21 cellular contexts compared by ENCODE assay signal in genomic region chr2:205751621-205752031, GRCh38.
A peak's percentile ranks its signal among the peaks of the same experiment; 100 is the strongest.
DNase-seq lines count a peak whose midpoint lies in the region; ATAC-seq, FAIRE-seq and TF ChIP-seq lines count a peak whose summit lies in the region.
"Had no signal": no experiment of that assay in that cellular context is flagged by ENCODE, and none has a peak within 500 bp of the region (broad histone marks: within the 10 kb centered on the region; RNA-seq: fewer than 3 reads in every experiment).

No MANE protein-coding gene starts in this region.

- H3K27me3 Mint-ChIP-seq in CD8-positive, alpha-beta memory T cell, result peaks cover 17 to 43% of the 10 kb centered on the region in 2 donors

- no peak for FAIRE-seq in bronchial epithelial cell (lab: Jason Lieb, UNC)
- FAIRE-seq: colon, endothelial cell of umbilical vein, GM12878 had no signal

- DNase-seq in MV-4-11 (lab: John Stamatoyannopoulos, UW) (peak; percentile 43), bronchial epithelial cell (ENCODE audit: low read depth) (peak; percentile 60), mesenteric fat pad (ENCODE audit: low spot score) (peak; percentile 30), tibial nerve (ENCODE audit: low spot score in 2 of 2) (no peak), gastrocnemius medialis (no peak), BE2C (no peak)
- DNase-seq in CD8-positive, alpha-beta memory T cell, result no peak
- DNase-seq: activated CD4-positive, alpha-beta T cell treated with anti-CD3 and anti-CD28 coated beads, Interleukin-2, amount 10 ng/mL, durations not matched to agents 24 days and 14 days; activated CD8-positive, alpha-beta memory T cell treated with anti-CD3 and anti-CD28 coated beads, Interleukin-2, amount 50 U/mL, for 48 hours; GDM1; MM.1S; NCI-H1930; NCI-H524; OCI-M1; retina; stimulated activated naive CD8-positive, alpha-beta T cell treated with anti-CD3 and anti-CD28 coated beads, Interleukin-15, amount 100 ng/mL, for 72 hours had no signal

- no peak overlapping the region for H3K27ac Mint-ChIP-seq in CD8-positive, alpha-beta memory T cell
- H3K27ac Mint-ChIP-seq: activated CD4-positive, alpha-beta T cell treated with anti-CD3 and anti-CD28 coated beads, Interleukin-2, amount 10 ng/mL, durations not matched to agents 24 days and 14 days; stimulated activated naive CD8-positive, alpha-beta T cell treated with anti-CD3 and anti-CD28 coated beads, Interleukin-15, amount 100 ng/mL, for 72 hours had no signal

- intact Hi-C loops in gastrocnemius medialis (cut with DNase I; ENCODE audit: low total_unique reads), result no loop called here

- TF ChIP-seq POLR2A in tibial nerve (IDR thresholded peaks at IDR 0.05), result no peak
- no peak for TF ChIP-seq POLR2A in gastrocnemius medialis (IDR thresholded peaks at IDR 0.05)

- H3K9me3 Mint-ChIP-seq in CD8-positive, alpha-beta memory T cell, result no peaks in the 10 kb centered on the region
- H3K9me3 Mint-ChIP-seq: activated CD4-positive, alpha-beta T cell treated with anti-CD3 and anti-CD28 coated beads, Interleukin-2, amount 10 ng/mL, durations not matched to agents 24 days and 14 days; neural crest cell; stimulated activated naive CD8-positive, alpha-beta T cell treated with anti-CD3 and anti-CD28 coated beads, Interleukin-15, amount 100 ng/mL, for 72 hours had no signal

- CTCF ChIA-PET in CD8-positive, alpha-beta memory T cell (lab: Charles Lee), result no interaction called here

- POLR2A ChIA-PET in CD8-positive, alpha-beta memory T cell (lab: Charles Lee), result no interaction called here

- H3K4me3 ChIP-seq in bronchial epithelial cell (ENCODE audit: low read depth, low read length), result no peak overlapping the region
- H3K4me3 ChIP-seq in tibial nerve, result no peak overlapping the region
- no peak overlapping the region for H3K4me3 ChIP-seq in gastrocnemius medialis
- no peak overlapping the region for H3K4me3 ChIP-seq in BE2C (ENCODE audit: low read depth, low read length)
- no peak overlapping the region for H3K4me3 ChIP-seq in CD8-positive, alpha-beta memory T cell (ENCODE audit: low read length)
- H3K4me3 ChIP-seq: GM12878, SK-N-MC had no signal

- H3K4me1 ChIP-seq in tibial nerve (peaks cover 4 to 99% (median 39%) of the 10 kb centered on the region in 4 donors), gastrocnemius medialis (peaks cover 0 to 4% of the 10 kb centered on the region in 2 donors), BE2C (peaks cover 17% of the 10 kb centered on the region)
- H3K4me1 ChIP-seq in CD8-positive, alpha-beta memory T cell (ENCODE audit: insufficient read depth, low read length), result no peaks in the 10 kb centered on the region

- 21 to 42% methylated on average over 5 of the region's 5 CpGs for WGBS in tibial nerve, 2 donors

- TF ChIP-seq EP300 in tibial nerve (IDR thresholded peaks at IDR 0.05), result peak in 1 of 2 donors; percentile 57

- no peaks in the 10 kb centered on the region for H3K4me1 Mint-ChIP-seq in CD8-positive, alpha-beta memory T cell
- H3K4me1 Mint-ChIP-seq: activated CD4-positive, alpha-beta T cell treated with anti-CD3 and anti-CD28 coated beads, Interleukin-2, amount 10 ng/mL, durations not matched to agents 24 days and 14 days; stimulated activated naive CD8-positive, alpha-beta T cell treated with anti-CD3 and anti-CD28 coated beads, Interleukin-15, amount 100 ng/mL, for 72 hours had no signal

- H3K27me3 ChIP-seq in bronchial epithelial cell (ENCODE audit: control insufficient read depth, insufficient read depth, low read length), result no peaks in the 10 kb centered on the region
- no peaks in the 10 kb centered on the region for H3K27me3 ChIP-seq in tibial nerve
- no peaks in the 10 kb centered on the region for H3K27me3 ChIP-seq in gastrocnemius medialis
- no peaks in the 10 kb centered on the region for H3K27me3 ChIP-seq in BE2C
- no peaks in the 10 kb centered on the region for H3K27me3 ChIP-seq in CD8-positive, alpha-beta memory T cell (ENCODE audit: insufficient read depth, low read length, poor library complexity, severe bottlenecking)

- TF ChIP-seq CTCF in bronchial epithelial cell (IDR thresholded peaks at IDR 0.05; ENCODE audit: insufficient read depth, low read length, severe bottlenecking), result no peak
- no peak for TF ChIP-seq CTCF in tibial nerve (IDR thresholded peaks at IDR 0.05)
- TF ChIP-seq CTCF in gastrocnemius medialis (IDR thresholded peaks at IDR 0.05 in 4 of 5, conservative IDR thresholded peaks at IDR 0.05 in 1 of 5), result no peak
- no peak for TF ChIP-seq CTCF in BE2C (IDR thresholded peaks at IDR 0.05; ENCODE audit: low read depth, low read length)

- H3K36me3 ChIP-seq in bronchial epithelial cell (ENCODE audit: control insufficient read depth, insufficient read depth, low read length) (no peaks in the 10 kb centered on the region), tibial nerve (peaks cover 0 to 49% (median 0%) of the 10 kb centered on the region in 3 donors), gastrocnemius medialis (no peaks in the 10 kb centered on the region), BE2C (no peaks in the 10 kb centered on the region)
- no peaks in the 10 kb centered on the region for H3K36me3 ChIP-seq in CD8-positive, alpha-beta memory T cell (ENCODE audit: insufficient read depth, low read length)

- ATAC-seq in gastrocnemius medialis, result no peak
- ATAC-seq: GM12878; stimulated activated naive CD8-positive, alpha-beta T cell treated with anti-CD3 and anti-CD28 coated beads, Interleukin-15, amount 100 ng/mL, for 72 hours had no signal

- H3K27ac ChIP-seq in tibial nerve (peak overlapping the region; percentile 26 to 90 (median 62)), gastrocnemius medialis (no peak overlapping the region)
- H3K27ac ChIP-seq in CD8-positive, alpha-beta memory T cell (ENCODE audit: low read depth, low read length), result no peak overlapping the region
- H3K27ac ChIP-seq: SK-N-MC had no signal

- H3K9me3 ChIP-seq in tibial nerve, result no peaks in the 10 kb centered on the region
- H3K9me3 ChIP-seq in gastrocnemius medialis, result no peaks in the 10 kb centered on the region
- no peaks in the 10 kb centered on the region for H3K9me3 ChIP-seq in BE2C
- H3K9me3 ChIP-seq in CD8-positive, alpha-beta memory T cell (ENCODE audit: low read length), result no peaks in the 10 kb centered on the region

- no peaks in the 10 kb centered on the region for H3K36me3 Mint-ChIP-seq in CD8-positive, alpha-beta memory T cell

- H3K4me3 Mint-ChIP-seq in CD8-positive, alpha-beta memory T cell, result no peak overlapping the region
- H3K4me3 Mint-ChIP-seq: activated CD4-positive, alpha-beta T cell treated with anti-CD3 and anti-CD28 coated beads, Interleukin-2, amount 10 ng/mL, durations not matched to agents 24 days and 14 days; neural crest cell; stimulated activated naive CD8-positive, alpha-beta T cell treated with anti-CD3 and anti-CD28 coated beads, Interleukin-15, amount 100 ng/mL, for 72 hours had no signal

- in situ Hi-C loops in gastrocnemius medialis (cut with MboI; ENCODE audit: low sequenced_read_pairs in 4 of 4), result no loop called here

Comparison
In these comparisons a context has a peak if more than half of its experiments do, and no peak if none do; other contexts are left out.
1. DNase-seq: peak in MV-4-11 (single experiment), bronchial epithelial cell (single experiment) and mesenteric fat pad (single experiment); none in tibial nerve (0 of 2), gastrocnemius medialis (0 of 2), BE2C (single experiment) and CD8-positive, alpha-beta memory T cell (0 of 5).
2. H3K27ac ChIP-seq: peak in tibial nerve (4 of 4); none in gastrocnemius medialis (0 of 4) and CD8-positive, alpha-beta memory T cell (single experiment).